In genomic region chr16:10388987-10389386, GRCh38 we compare ENCODE assay signal across 19 cellular contexts. TPM values are rescaled to one million over a fixed set of nuclear protein-coding genes. Genes with fewer than 3 reads are reported as not detected.
A peak's percentile ranks its signal among the peaks of the same experiment; 100 is the strongest.
DNase-seq lines count a peak whose midpoint lies in the region; ATAC-seq, FAIRE-seq and TF ChIP-seq lines count a peak whose summit lies in the region.
"Had no signal": no experiment of that assay in that cellular context is flagged by ENCODE, and none has a peak within 500 bp of the region (broad histone marks: within the 10 kb centered on the region; RNA-seq: fewer than 3 reads in every experiment).

No MANE protein-coding gene starts in this region.

- no peak for ATAC-seq in natural killer cell treated with Interleukin-12 subunit alpha and Interleukin-12 subunit beta and Interleukin-15 and Interleukin-18, amount 100 ng/mL, for 72 hours
- no peak for ATAC-seq in natural killer cell
- no peak for ATAC-seq in T-helper 17 cell

- H3K36me3 Mint-ChIP-seq in natural killer cell treated with Interleukin-12 subunit alpha and Interleukin-12 subunit beta and Interleukin-15 and Interleukin-18, amount 100 ng/mL, for 72 hours: peaks cover 14% of the 10 kb centered on the region
- H3K36me3 Mint-ChIP-seq in natural killer cell (no peaks in the 10 kb centered on the region), T-helper 17 cell (ENCODE audit: low read depth) (peaks cover 9% of the 10 kb centered on the region), type B pancreatic cell (peaks cover 34% of the 10 kb centered on the region)

- no peaks in the 10 kb centered on the region for H3K9me3 Mint-ChIP-seq in natural killer cell treated with Interleukin-12 subunit alpha and Interleukin-12 subunit beta and Interleukin-15 and Interleukin-18, amount 100 ng/mL, for 72 hours
- H3K9me3 Mint-ChIP-seq in natural killer cell (no peaks in the 10 kb centered on the region), type B pancreatic cell (peaks cover 7% of the 10 kb centered on the region)
- H3K9me3 Mint-ChIP-seq: central memory CD8-positive, alpha-beta T cell had no signal

- TF ChIP-seq CTCF in natural killer cell (IDR thresholded peaks at IDR 0.05) (no peak), type B pancreatic cell (conservative IDR thresholded peaks at IDR 0.05) (no peak)

- FAIRE-seq in RCC 7860 (lab: Jason Lieb, UNC): no peak

- no peaks in the 10 kb centered on the region for H3K9me3 ChIP-seq in T-helper 17 cell (ENCODE audit: control insufficient read depth, low read length, poor library complexity, severe bottlenecking)
- H3K9me3 ChIP-seq: thoracic aorta had no signal

- no peak for DNase-seq in natural killer cell treated with Interleukin-12 subunit alpha and Interleukin-12 subunit beta and Interleukin-15 and Interleukin-18, amount 100 ng/mL, for 72 hours (ENCODE audit: low spot score)
- no peak for DNase-seq in natural killer cell
- DNase-seq in T-helper 17 cell: no peak
- DNase-seq in erythroblast (lab: John Stamatoyannopoulos, UW): peak; percentile 14 to 58
- DNase-seq in type B pancreatic cell (ENCODE audit: extremely low spot score, unreplicated experiment): no peak
- DNase-seq in AML-193 (lab: John Stamatoyannopoulos, UW): no peak
- no peak for DNase-seq in RCC 7860 (ENCODE audit: low spot score)
- DNase-seq in hypothalamus (lab: John Stamatoyannopoulos, UW): no peak
- DNase-seq: activated CD4-positive, alpha-beta T cell treated with anti-CD3 and anti-CD28 coated beads, Interleukin-2, amount 50 U/mL, for 4 hours; activated naive CD4-positive, alpha-beta T cell; DMS53; GF-D8; glutamatergic neuron; HCEC 1CT; KBM-7; mesenchymal stem cell; NCI-H69 had no signal

- peak; percentile 37 for TF ChIP-seq POLR2A in erythroblast (IDR thresholded peaks at IDR 0.05; ENCODE audit: low read length)

- no peaks in the 10 kb centered on the region for H3K27me3 Mint-ChIP-seq in natural killer cell treated with Interleukin-12 subunit alpha and Interleukin-12 subunit beta and Interleukin-15 and Interleukin-18, amount 100 ng/mL, for 72 hours
- H3K27me3 Mint-ChIP-seq in natural killer cell (ENCODE audit: low read depth in 2 of 2) (no peaks in the 10 kb centered on the region), T-helper 17 cell (no peaks in the 10 kb centered on the region), type B pancreatic cell (peaks cover 3% of the 10 kb centered on the region)
- H3K27me3 Mint-ChIP-seq: central memory CD8-positive, alpha-beta T cell had no signal

- peak overlapping the region in 1 of 2 donors; percentile 58 for H3K27ac Mint-ChIP-seq in natural killer cell treated with Interleukin-12 subunit alpha and Interleukin-12 subunit beta and Interleukin-15 and Interleukin-18, amount 100 ng/mL, for 72 hours
- peak overlapping the region in 1 of 2 donors; percentile 19 for H3K27ac Mint-ChIP-seq in natural killer cell
- H3K27ac Mint-ChIP-seq in T-helper 17 cell: peak overlapping the region; percentile 64
- no peak overlapping the region for H3K27ac Mint-ChIP-seq in type B pancreatic cell

- peaks cover 34 to 36% of the 10 kb centered on the region in 2 donors for H3K4me1 Mint-ChIP-seq in natural killer cell treated with Interleukin-12 subunit alpha and Interleukin-12 subunit beta and Interleukin-15 and Interleukin-18, amount 100 ng/mL, for 72 hours (ENCODE audit: low read depth in 2 of 2)
- H3K4me1 Mint-ChIP-seq in natural killer cell (peaks cover 47 to 51% of the 10 kb centered on the region in 2 donors), T-helper 17 cell (peaks cover 25% of the 10 kb centered on the region), type B pancreatic cell (ENCODE audit: unreplicated experiment) (no peaks in the 10 kb centered on the region)

- peak overlapping the region; percentile 3 for H3K4me3 Mint-ChIP-seq in natural killer cell treated with Interleukin-12 subunit alpha and Interleukin-12 subunit beta and Interleukin-15 and Interleukin-18, amount 100 ng/mL, for 72 hours
- no peak overlapping the region for H3K4me3 Mint-ChIP-seq in natural killer cell
- H3K4me3 Mint-ChIP-seq in T-helper 17 cell: peak overlapping the region; percentile 45
- peak overlapping the region; percentile 68 for H3K4me3 Mint-ChIP-seq in type B pancreatic cell

- intact Hi-C loops in natural killer cell (cut with micrococcal nuclease): loop anchor here (5.0 kb wide), 2 partner anchors 62 to 353 kb away; partner anchors contain the start of gene NUBP1

RNA-seq across cellular contexts. Expression of gene ATF7IP2, which starts 3.1 kb away (rescaled TPM):
- total RNA-seq in natural killer cell treated with Interleukin-12 subunit alpha and Interleukin-12 subunit beta and Interleukin-15 and Interleukin-18, amount 100 ng/mL, for 72 hours: 10 to 100 TPM; 23.0 to 33.2 TPM
- 10 to 100 TPM; 41.7 to 53.5 (median 43.8) TPM for total RNA-seq in natural killer cell
- total RNA-seq in T-helper 17 cell: 10 to 100 TPM; 84.6 to 86.7 TPM
- 15.5 and 27.5 TPM in 2 replicates for total RNA-seq in type B pancreatic cell (ENCODE audit: low replicate concordance)

Comparison
In these comparisons a context has a peak if more than half of its experiments do, and no peak if none do; other contexts are left out.
1. DNase-seq: peak in erythroblast (2 of 2); none in natural killer cell treated with Interleukin-12 subunit alpha and Interleukin-12 subunit beta and Interleukin-15 and Interleukin-18, amount 100 ng/mL, for 72 hours (single experiment), natural killer cell (single experiment), T-helper 17 cell (0 of 3), type B pancreatic cell (single experiment), AML-193 (0 of 2), RCC 7860 (single experiment) and hypothalamus (0 of 51).